Comparison of ENCODE assay signal across 9 cellular contexts in the genomic region with DNA sequence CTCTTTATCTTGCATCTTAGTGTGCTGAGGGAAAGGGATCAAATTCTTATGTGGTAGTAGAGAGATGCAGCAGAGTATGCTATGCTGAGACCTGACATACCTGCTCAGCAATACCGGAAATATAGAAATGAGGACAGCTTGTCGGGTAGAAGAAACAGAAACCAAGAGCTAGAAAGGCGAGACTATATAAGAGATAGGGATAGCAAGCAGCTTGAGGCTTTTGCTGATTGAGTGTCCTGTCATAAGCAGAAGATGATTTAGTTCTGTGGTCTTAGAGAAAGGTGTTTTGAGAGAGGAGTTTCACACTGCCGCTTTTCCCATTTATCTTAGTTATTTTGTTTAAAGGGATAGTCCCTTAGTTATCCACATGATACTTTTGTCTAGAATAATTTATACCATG. TPM values are rescaled to one million over a fixed set of nuclear protein-coding genes. Genes with fewer than 3 reads are reported as not detected.
DNase-seq lines count a peak whose midpoint lies in the region; ATAC-seq, FAIRE-seq and TF ChIP-seq lines count a peak whose summit lies in the region.
"Had no signal": no experiment of that assay in that cellular context is flagged by ENCODE, and none has a peak within 500 bp of the region (broad histone marks: within the 10 kb centered on the region; RNA-seq: fewer than 3 reads in every experiment).

No MANE protein-coding gene starts in this region.

- TF ChIP-seq POLR2A in breast epithelium (IDR thresholded peaks at IDR 0.05), result no peak

- H3K9me3 Mint-ChIP-seq in MCF 10A (ENCODE audit: unreplicated experiment), result no peaks in the 10 kb centered on the region
- H3K9me3 Mint-ChIP-seq in activated naive CD8-positive, alpha-beta T cell (ENCODE audit: low read depth), result no peaks in the 10 kb centered on the region

- BruUV-seq in MCF 10A (replicated peaks; lab: Mats Ljungman, UMichigan), result no TSS peak

- H3K27ac Mint-ChIP-seq in MCF 10A (ENCODE audit: low read depth, unreplicated experiment), result no peak overlapping the region
- peak overlapping the region; percentile 92 for H3K27ac Mint-ChIP-seq in activated naive CD8-positive, alpha-beta T cell

- DNase-seq in MCF 10A (ENCODE audit: unreplicated experiment) (no peak), breast epithelium (ENCODE audit: low spot score in 2 of 2) (no peak), GM03348 (ENCODE audit: low spot score) (no peak), frontal cortex (ENCODE audit: low spot score in 2 of 2) (no peak), NCI-H2081 treated with DMSO at 0.1 percent for 48 hours (lab: John Stamatoyannopoulos, UW) (no peak), medulla oblongata (ENCODE audit: extremely low spot score) (no peak)

- H3K4me1 ChIP-seq in breast epithelium, result no peaks in the 10 kb centered on the region

- H3K36me3 Mint-ChIP-seq in MCF 10A (ENCODE audit: insufficient read depth, unreplicated experiment), result peaks cover 6% of the 10 kb centered on the region
- H3K36me3 Mint-ChIP-seq in activated naive CD8-positive, alpha-beta T cell, result no peaks in the 10 kb centered on the region

- H3K4me3 ChIP-seq in breast epithelium, result peak overlapping the region in 1 of 3 donors; percentile 26

- CTCF ChIA-PET in MCF 10A (lab: Yijun Ruan, JAX), result interaction anchor here (0.6 to 3.5 kb wide), 4 partner anchors 20 to 465 kb away, joined by 3 to 34 read pairs (median 14); no protein-coding TSS in a partner anchor

- no peaks in the 10 kb centered on the region for H3K36me3 ChIP-seq in breast epithelium

- H3K4me1 Mint-ChIP-seq in MCF 10A (ENCODE audit: insufficient read depth, unreplicated experiment), result peaks cover 14% of the 10 kb centered on the region
- H3K4me1 Mint-ChIP-seq in activated naive CD8-positive, alpha-beta T cell (ENCODE audit: low read depth), result peaks cover 71% of the 10 kb centered on the region

- no peak for TF ChIP-seq CTCF in MCF 10A (IDR thresholded peaks at IDR 0.05; ENCODE audit: unreplicated experiment)
- no peak for TF ChIP-seq CTCF in breast epithelium (IDR thresholded peaks at IDR 0.05)

- H3K27ac ChIP-seq in breast epithelium, result no peak overlapping the region

- intact Hi-C loops in MCF 10A (cut with micrococcal nuclease), result loop anchor here (5.0 to 10.0 kb wide), 4 partner anchors 192 to 572 kb away; no protein-coding TSS in a partner anchor
- intact Hi-C loops in breast epithelium (cut with DNase I; ENCODE audit: low total_unique reads), result no loop called here

- H3K27me3 Mint-ChIP-seq in MCF 10A (ENCODE audit: insufficient read depth, unreplicated experiment), result peaks cover 3% of the 10 kb centered on the region
- H3K27me3 Mint-ChIP-seq in activated naive CD8-positive, alpha-beta T cell, result no peaks in the 10 kb centered on the region

- no peaks in the 10 kb centered on the region for H3K9me3 ChIP-seq in breast epithelium

- no peak for FAIRE-seq in frontal cortex (lab: Jason Lieb, UNC)
- FAIRE-seq: TTC549 had no signal

- POLR2A ChIA-PET in MCF 10A (lab: Yijun Ruan, JAX), result interaction anchor here (0.6 to 2.8 kb wide), 4 partner anchors 29 to 107 kb away, joined by 3 to 14 read pairs (median 3); partner anchors contain the start of gene USP9X

- H3K4me3 Mint-ChIP-seq in MCF 10A (ENCODE audit: unreplicated experiment), result peak overlapping the region; percentile 7
- peak overlapping the region; percentile 76 for H3K4me3 Mint-ChIP-seq in activated naive CD8-positive, alpha-beta T cell

- peaks cover 0 to 9% of the 10 kb centered on the region in 2 donors for H3K27me3 ChIP-seq in breast epithelium

- ATAC-seq in HG03097 (IDR thresholded peaks at IDR 0.05; ENCODE audit: low FRiP score, unreplicated experiment), result peak; percentile 72

RNA-seq across cellular contexts. Expression of gene USP9X, which starts 31.7 kb away (rescaled TPM):
- total RNA-seq in MCF 10A (2022) (68.6 and 77.9 TPM in 2 replicates), breast epithelium (100 to 1,000 TPM in 2 of 3 donors, 10 to 100 TPM in 1; 99.0 to 124 (median 112) TPM), frontal cortex (174 TPM)
